Comparison of ENCODE assay signal across 1 cellular context in the genomic region with DNA sequence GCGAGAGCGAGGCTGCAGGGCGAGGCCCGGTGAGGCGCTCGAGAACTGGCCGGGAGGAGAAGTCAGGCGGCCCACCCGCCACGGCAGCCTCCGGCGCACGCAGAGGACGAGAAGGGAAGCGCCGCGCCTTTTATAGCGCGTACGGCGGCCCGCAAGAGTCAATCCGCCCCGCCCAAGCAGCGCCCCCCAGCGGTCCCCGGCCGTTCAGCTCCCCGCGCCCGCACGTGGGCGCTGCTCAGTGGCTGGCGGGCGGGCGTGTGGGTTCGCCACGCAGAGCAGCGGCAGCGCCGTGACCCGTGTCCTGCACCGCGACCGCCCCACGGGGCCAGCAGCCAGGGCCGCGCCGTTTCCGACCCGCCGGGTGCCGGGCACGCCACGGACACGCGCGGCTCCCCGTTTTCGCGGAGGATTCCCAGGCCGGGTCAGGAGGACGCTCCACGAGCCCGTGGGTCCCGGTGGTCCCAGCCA.
TF ChIP-seq lines count a peak whose summit lies in the region.

No MANE protein-coding gene starts in this region.

TF ChIP-seq in HepG2, 621 proteins besides CTCF, POLR2A, EP300 and RAD21 (continued from another document and continues in another):
- TF ChIP-seq, protein P1, sequence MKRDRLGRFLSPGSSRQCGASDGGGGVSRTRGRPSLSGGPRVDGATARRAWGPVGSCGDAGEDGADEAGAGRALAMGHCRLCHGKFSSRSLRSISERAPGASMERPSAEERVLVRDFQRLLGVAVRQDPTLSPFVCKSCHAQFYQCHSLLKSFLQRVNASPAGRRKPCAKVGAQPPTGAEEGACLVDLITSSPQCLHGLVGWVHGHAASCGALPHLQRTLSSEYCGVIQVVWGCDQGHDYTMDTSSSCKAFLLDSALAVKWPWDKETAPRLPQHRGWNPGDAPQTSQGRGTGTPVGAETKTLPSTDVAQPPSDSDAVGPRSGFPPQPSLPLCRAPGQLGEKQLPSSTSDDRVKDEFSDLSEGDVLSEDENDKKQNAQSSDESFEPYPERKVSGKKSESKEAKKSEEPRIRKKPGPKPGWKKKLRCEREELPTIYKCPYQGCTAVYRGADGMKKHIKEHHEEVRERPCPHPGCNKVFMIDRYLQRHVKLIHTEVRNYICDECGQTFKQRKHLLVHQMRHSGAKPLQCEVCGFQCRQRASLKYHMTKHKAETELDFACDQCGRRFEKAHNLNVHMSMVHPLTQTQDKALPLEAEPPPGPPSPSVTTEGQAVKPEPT (CRISPR knock-in tag; IDR thresholded peaks at IDR 0.05; ENCODE audit: low read depth) = no peak
- TF ChIP-seq MAFF (IDR thresholded peaks at IDR 0.05; ENCODE audit: low read depth, low read length) = no peak
- peak; percentile 36; the same call in 1 of the 2 replicates for TF ChIP-seq CREB1 (IDR thresholded peaks at IDR 0.05)
- no peak for TF ChIP-seq CREB1 (CRISPR knock-in tag; IDR thresholded peaks at IDR 0.05)
- TF ChIP-seq, protein P2, sequence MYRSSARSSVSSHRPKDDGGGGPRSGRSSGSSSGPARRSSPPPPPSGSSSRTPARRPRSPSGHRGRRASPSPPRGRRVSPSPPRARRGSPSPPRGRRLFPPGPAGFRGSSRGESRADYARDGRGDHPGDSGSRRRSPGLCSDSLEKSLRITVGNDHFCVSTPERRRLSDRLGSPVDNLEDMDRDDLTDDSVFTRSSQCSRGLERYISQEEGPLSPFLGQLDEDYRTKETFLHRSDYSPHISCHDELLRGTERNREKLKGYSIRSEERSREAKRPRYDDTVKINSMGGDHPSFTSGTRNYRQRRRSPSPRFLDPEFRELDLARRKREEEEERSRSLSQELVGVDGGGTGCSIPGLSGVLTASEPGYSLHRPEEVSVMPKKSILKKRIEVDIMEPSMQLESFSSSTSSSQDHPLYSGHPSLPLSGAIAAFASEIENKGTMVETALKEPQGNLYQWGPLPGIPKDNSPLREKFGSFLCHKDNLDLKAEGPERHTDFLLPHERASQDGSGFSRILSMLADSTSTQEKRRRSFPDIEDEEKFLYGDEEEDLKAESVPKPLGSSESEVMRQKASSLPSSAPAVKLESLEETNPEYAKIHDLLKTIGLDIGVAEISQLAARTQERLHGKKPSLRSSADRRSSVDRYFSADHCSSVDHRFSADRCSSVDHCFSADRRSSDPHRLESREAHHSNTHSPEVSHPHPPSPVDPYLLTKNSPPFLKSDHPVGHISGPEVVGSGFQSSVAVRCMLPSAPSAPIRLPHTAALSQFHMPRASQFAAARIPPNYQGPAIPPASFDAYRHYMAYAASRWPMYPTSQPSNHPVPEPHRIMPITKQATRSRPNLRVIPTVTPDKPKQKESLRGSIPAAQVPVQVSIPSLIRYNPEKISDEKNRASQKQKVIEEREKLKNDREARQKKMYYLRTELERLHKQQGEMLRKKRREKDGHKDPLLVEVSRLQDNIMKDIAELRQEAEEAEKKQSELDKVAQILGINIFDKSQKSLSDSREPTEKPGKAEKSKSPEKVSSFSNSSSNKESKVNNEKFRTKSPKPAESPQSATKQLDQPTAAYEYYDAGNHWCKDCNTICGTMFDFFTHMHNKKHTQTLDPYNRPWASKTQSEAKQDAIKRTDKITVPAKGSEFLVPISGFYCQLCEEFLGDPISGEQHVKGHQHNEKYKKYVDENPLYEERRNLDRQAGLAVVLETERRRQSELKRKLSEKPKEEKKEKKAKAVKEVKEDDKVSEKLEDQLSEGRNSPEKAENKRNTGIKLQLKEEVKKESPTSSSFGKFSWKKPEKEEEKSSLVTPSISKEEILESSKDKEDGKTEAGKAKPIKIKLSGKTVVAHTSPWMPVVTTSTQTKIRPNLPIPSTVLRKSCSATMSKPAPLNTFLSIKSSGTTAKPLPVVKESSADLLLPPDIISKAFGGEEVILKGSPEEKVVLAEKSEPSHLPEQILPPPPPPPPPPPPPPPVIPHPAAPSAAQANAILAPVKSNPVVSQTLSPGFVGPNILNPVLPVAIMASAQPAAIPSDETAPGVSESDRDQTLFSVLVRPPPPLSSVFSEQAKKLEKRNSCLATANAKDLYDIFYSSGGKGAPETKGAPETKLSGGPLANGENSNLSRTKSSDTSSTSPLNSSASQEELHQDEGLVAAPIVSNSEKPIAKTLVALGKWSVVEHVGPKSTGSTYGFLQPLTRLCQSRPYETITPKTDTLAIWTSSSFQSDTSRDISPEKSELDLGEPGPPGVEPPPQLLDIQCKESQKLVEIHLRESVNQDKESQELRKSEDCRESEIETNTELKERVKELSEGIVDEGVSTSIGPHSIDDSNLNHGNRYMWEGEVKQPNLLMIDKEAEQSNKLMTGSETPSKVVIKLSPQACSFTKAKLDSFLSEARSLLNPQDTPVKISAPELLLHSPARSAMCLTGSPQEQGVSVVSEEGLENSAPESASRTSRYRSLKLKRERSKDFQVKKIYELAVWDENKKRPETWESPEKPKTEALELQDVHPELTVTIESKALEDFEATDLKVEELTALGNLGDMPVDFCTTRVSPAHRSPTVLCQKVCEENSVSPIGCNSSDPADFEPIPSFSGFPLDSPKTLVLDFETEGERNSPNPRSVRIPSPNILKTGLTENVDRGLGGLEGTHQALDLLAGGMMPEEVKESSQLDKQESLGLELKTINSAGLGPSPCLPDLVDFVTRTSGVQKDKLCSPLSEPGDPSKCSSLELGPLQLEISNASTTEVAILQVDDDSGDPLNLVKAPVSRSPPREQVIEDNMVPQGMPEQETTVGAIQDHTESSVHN (CRISPR knock-in tag; IDR thresholded peaks at IDR 0.05) = no peak
- TF ChIP-seq NFYC (CRISPR knock-in tag; IDR thresholded peaks at IDR 0.05) = peak; percentile 46
- peak; percentile 62 for TF ChIP-seq SOX5 (CRISPR knock-in tag; IDR thresholded peaks at IDR 0.05; ENCODE audit: borderline replicate concordance)
- TF ChIP-seq, protein P3, sequence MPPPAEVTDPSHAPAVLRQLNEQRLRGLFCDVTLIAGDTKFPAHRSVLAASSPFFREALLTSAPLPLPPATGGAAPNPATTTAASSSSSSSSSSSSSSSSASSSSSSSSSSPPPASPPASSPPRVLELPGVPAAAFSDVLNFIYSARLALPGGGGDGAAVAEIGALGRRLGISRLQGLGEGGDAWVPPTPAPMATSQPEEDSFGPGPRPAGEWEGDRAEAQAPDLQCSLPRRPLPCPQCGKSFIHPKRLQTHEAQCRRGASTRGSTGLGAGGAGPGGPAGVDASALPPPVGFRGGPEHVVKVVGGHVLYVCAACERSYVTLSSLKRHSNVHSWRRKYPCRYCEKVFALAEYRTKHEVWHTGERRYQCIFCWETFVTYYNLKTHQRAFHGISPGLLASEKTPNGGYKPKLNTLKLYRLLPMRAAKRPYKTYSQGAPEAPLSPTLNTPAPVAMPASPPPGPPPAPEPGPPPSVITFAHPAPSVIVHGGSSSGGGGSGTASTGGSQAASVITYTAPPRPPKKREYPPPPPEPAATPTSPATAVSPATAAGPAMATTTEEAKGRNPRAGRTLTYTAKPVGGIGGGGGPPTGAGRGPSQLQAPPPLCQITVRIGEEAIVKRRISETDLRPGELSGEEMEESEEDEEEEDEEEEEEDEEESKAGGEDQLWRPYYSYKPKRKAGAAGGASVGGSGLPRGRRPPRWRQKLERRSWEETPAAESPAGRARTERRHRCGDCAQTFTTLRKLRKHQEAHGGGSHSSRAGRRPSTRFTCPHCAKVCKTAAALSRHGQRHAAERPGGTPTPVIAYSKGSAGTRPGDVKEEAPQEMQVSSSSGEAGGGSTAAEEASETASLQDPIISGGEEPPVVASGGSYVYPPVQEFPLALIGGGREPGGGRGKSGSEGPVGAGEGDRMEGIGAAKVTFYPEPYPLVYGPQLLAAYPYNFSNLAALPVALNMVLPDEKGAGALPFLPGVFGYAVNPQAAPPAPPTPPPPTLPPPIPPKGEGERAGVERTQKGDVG (CRISPR knock-in tag; IDR thresholded peaks at IDR 0.05; ENCODE audit: borderline replicate concordance) = no peak
- peak; percentile 80 for TF ChIP-seq TOPORS (CRISPR knock-in tag; IDR thresholded peaks at IDR 0.05)
- TF ChIP-seq, protein P4, sequence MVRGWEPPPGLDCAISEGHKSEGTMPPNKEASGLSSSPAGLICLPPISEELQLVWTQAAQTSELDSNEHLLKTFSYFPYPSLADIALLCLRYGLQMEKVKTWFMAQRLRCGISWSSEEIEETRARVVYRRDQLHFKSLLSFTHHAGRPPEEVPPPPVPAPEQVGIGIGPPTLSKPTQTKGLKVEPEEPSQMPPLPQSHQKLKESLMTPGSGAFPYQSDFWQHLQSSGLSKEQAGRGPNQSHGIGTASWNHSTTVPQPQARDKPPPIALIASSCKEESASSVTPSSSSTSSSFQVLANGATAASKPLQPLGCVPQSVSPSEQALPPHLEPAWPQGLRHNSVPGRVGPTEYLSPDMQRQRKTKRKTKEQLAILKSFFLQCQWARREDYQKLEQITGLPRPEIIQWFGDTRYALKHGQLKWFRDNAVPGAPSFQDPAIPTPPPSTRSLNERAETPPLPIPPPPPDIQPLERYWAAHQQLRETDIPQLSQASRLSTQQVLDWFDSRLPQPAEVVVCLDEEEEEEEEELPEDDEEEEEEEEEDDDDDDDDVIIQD (CRISPR knock-in tag; IDR thresholded peaks at IDR 0.05; ENCODE audit: low read depth) = no peak
- no peak for TF ChIP-seq ZNF326 (CRISPR knock-in tag; IDR thresholded peaks at IDR 0.05; ENCODE audit: borderline replicate concordance)
- TF ChIP-seq GTF2F1 (IDR thresholded peaks at IDR 0.05; ENCODE audit: low read length) = peak; percentile 80; the same call in 1 of the 2 replicates
- TF ChIP-seq ZBTB3 (CRISPR knock-in tag; IDR thresholded peaks at IDR 0.05; ENCODE audit: borderline replicate concordance, low read depth) = peak; percentile 50; the same call in 1 of the 2 replicates
- TF ChIP-seq ZNF562 (CRISPR knock-in tag; IDR thresholded peaks at IDR 0.05; ENCODE audit: borderline replicate concordance) = no peak
- TF ChIP-seq, protein P5, sequence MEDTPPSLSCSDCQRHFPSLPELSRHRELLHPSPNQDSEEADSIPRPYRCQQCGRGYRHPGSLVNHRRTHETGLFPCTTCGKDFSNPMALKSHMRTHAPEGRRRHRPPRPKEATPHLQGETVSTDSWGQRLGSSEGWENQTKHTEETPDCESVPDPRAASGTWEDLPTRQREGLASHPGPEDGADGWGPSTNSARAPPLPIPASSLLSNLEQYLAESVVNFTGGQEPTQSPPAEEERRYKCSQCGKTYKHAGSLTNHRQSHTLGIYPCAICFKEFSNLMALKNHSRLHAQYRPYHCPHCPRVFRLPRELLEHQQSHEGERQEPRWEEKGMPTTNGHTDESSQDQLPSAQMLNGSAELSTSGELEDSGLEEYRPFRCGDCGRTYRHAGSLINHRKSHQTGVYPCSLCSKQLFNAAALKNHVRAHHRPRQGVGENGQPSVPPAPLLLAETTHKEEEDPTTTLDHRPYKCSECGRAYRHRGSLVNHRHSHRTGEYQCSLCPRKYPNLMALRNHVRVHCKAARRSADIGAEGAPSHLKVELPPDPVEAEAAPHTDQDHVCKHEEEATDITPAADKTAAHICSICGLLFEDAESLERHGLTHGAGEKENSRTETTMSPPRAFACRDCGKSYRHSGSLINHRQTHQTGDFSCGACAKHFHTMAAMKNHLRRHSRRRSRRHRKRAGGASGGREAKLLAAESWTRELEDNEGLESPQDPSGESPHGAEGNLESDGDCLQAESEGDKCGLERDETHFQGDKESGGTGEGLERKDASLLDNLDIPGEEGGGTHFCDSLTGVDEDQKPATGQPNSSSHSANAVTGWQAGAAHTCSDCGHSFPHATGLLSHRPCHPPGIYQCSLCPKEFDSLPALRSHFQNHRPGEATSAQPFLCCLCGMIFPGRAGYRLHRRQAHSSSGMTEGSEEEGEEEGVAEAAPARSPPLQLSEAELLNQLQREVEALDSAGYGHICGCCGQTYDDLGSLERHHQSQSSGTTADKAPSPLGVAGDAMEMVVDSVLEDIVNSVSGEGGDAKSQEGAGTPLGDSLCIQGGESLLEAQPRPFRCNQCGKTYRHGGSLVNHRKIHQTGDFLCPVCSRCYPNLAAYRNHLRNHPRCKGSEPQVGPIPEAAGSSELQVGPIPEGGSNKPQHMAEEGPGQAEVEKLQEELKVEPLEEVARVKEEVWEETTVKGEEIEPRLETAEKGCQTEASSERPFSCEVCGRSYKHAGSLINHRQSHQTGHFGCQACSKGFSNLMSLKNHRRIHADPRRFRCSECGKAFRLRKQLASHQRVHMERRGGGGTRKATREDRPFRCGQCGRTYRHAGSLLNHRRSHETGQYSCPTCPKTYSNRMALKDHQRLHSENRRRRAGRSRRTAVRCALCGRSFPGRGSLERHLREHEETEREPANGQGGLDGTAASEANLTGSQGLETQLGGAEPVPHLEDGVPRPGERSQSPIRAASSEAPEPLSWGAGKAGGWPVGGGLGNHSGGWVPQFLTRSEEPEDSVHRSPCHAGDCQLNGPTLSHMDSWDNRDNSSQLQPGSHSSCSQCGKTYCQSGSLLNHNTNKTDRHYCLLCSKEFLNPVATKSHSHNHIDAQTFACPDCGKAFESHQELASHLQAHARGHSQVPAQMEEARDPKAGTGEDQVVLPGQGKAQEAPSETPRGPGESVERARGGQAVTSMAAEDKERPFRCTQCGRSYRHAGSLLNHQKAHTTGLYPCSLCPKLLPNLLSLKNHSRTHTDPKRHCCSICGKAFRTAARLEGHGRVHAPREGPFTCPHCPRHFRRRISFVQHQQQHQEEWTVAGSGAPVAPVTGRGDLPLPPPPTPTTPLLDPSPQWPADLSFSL (CRISPR knock-in tag; IDR thresholded peaks at IDR 0.05) = peak; percentile 57; the same call in 1 of the 2 replicates
- TF ChIP-seq ZEB1 (IDR thresholded peaks at IDR 0.05; ENCODE audit: insufficient replicate concordance, low read depth) = peak; percentile 59
- 0 out of 2 replicates have a peak, but pooled peaks have one; percentile 31 for TF ChIP-seq ZNF34 (CRISPR knock-in tag; IDR thresholded peaks at IDR 0.05; ENCODE audit: borderline replicate concordance)
- no peak for TF ChIP-seq PRPF4 (IDR thresholded peaks at IDR 0.05; ENCODE audit: low read depth, low read length, poor library complexity, severe bottlenecking)
- TF ChIP-seq IRX3 (CRISPR knock-in tag; IDR thresholded peaks at IDR 0.05; ENCODE audit: borderline replicate concordance, low read depth) = peak; percentile 25; the same call in 1 of the 2 replicates
- no peak for TF ChIP-seq U2AF1 (optimal IDR thresholded peaks at IDR 0.05; ENCODE audit: low read depth, low read length)
- TF ChIP-seq, protein P6, sequence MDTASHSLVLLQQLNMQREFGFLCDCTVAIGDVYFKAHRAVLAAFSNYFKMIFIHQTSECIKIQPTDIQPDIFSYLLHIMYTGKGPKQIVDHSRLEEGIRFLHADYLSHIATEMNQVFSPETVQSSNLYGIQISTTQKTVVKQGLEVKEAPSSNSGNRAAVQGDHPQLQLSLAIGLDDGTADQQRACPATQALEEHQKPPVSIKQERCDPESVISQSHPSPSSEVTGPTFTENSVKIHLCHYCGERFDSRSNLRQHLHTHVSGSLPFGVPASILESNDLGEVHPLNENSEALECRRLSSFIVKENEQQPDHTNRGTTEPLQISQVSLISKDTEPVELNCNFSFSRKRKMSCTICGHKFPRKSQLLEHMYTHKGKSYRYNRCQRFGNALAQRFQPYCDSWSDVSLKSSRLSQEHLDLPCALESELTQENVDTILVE (CRISPR knock-in tag; IDR thresholded peaks at IDR 0.05) = peak; percentile 80; the same call in 1 of the 2 replicates
- peak; percentile 48; the same call in 1 of the 2 replicates for TF ChIP-seq MIXL1 (CRISPR knock-in tag; IDR thresholded peaks at IDR 0.05)
- TF ChIP-seq, protein P7, sequence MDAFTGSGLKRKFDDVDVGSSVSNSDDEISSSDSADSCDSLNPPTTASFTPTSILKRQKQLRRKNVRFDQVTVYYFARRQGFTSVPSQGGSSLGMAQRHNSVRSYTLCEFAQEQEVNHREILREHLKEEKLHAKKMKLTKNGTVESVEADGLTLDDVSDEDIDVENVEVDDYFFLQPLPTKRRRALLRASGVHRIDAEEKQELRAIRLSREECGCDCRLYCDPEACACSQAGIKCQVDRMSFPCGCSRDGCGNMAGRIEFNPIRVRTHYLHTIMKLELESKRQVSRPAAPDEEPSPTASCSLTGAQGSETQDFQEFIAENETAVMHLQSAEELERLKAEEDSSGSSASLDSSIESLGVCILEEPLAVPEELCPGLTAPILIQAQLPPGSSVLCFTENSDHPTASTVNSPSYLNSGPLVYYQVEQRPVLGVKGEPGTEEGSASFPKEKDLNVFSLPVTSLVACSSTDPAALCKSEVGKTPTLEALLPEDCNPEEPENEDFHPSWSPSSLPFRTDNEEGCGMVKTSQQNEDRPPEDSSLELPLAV (CRISPR knock-in tag; conservative IDR thresholded peaks at IDR 0.05; ENCODE audit: low read depth) = peak; percentile 89; the same call in 1 of the 2 replicates
- TF ChIP-seq U2AF2 (IDR thresholded peaks at IDR 0.05; ENCODE audit: low read depth, low read length) = no peak
- peak; percentile 84; the same call in 1 of the 2 replicates for TF ChIP-seq ZNF563 (CRISPR knock-in tag; IDR thresholded peaks at IDR 0.05)
- TF ChIP-seq HOXA3 (CRISPR knock-in tag; IDR thresholded peaks at IDR 0.05) = peak; percentile 91
